21 cellular contexts compared by ENCODE assay signal in the genomic region with DNA sequence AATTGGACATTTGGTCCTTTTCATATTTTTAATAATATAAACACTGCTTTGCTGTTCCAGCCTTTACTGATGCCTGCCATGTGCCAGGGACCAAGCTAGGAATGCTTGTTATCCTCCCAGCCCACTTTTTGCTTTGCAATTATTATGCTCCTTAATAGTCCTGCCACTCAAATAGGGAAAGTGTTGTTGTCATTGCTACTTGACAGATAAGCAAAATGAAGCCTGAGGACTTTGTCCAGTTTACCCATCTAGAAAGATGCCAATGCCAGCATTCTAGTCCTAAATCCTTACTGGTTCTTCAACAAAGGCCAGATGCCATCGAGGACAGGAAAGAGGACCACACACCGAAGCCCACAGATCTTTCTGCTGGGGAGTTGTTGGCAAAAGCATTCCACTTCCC.
"Had no signal": no experiment of that assay in that cellular context is flagged by ENCODE, and none has a peak within 500 bp of the region (broad histone marks: within the 10 kb centered on the region; RNA-seq: fewer than 3 reads in every experiment).

No MANE protein-coding gene starts in this region.

- H3K27ac Mint-ChIP-seq: activated CD4-positive, alpha-beta memory T cell treated with anti-CD3 and anti-CD28 coated beads for 36 hours; activated naive CD4-positive, alpha-beta T cell treated with anti-CD3 and anti-CD28 coated beads for 36 hours; activated naive CD8-positive, alpha-beta T cell; T-helper 1 cell treated with Interleukin-12 subunit alpha and Interleukin-12 subunit beta and Interleukin-4 antibody, amounts not matched to agents 30 μg/mL and 1 μg/mL, for 36 hours had no signal

- H3K27ac ChIP-seq: brain microvascular endothelial cell, Peyer's patch, RWPE1 had no signal

- H3K27me3 Mint-ChIP-seq: activated CD4-positive, alpha-beta memory T cell treated with anti-CD3 and anti-CD28 coated beads for 36 hours; activated naive CD8-positive, alpha-beta T cell had no signal

- H3K36me3 ChIP-seq: brain microvascular endothelial cell, Peyer's patch had no signal

- H3K36me3 Mint-ChIP-seq: activated CD4-positive, alpha-beta memory T cell treated with anti-CD3 and anti-CD28 coated beads for 36 hours; activated naive CD8-positive, alpha-beta T cell had no signal

- H3K27me3 ChIP-seq: brain microvascular endothelial cell, Peyer's patch had no signal

- H3K4me1 ChIP-seq: Peyer's patch had no signal

- H3K4me1 Mint-ChIP-seq: activated CD4-positive, alpha-beta T cell treated with anti-CD3 and anti-CD28 coated beads, Interleukin-2, amount 10 ng/mL, durations not matched to agents 7 days and 5 days had no signal

- ATAC-seq: activated T-cell treated with anti-CD3 and anti-CD28 coated beads, Interleukin-2, amount 50 U/mL, for 4 hours; K562 had no signal

- H3K9me3 Mint-ChIP-seq: activated CD4-positive, alpha-beta memory T cell treated with anti-CD3 and anti-CD28 coated beads for 36 hours; activated CD4-positive, alpha-beta T cell treated with anti-CD3 and anti-CD28 coated beads, Interleukin-2, amount 10 ng/mL, durations not matched to agents 7 days and 5 days; activated naive CD4-positive, alpha-beta T cell treated with anti-CD3 and anti-CD28 coated beads for 36 hours; activated T-cell treated with anti-CD3 and anti-CD28 coated beads, Interleukin-2, amount 50 U/mL, for 4 hours; T-helper 1 cell treated with Interleukin-12 subunit alpha and Interleukin-12 subunit beta and Interleukin-4 antibody, amounts not matched to agents 30 μg/mL and 1 μg/mL, for 36 hours had no signal

- DNase-seq: activated CD4-positive, alpha-beta memory T cell treated with anti-CD3 and anti-CD28 coated beads for 36 hours; activated CD4-positive, alpha-beta T cell treated with anti-CD3 and anti-CD28 coated beads, Interleukin-2, amount 10 ng/mL, durations not matched to agents 7 days and 5 days; activated CD4-positive, CD25-positive, alpha-beta regulatory T cell; activated CD8-positive, alpha-beta memory T cell treated with anti-CD3 and anti-CD28 coated beads for 24 hours; activated effector memory CD4-positive, alpha-beta T cell treated with anti-CD3 and anti-CD28 coated beads, Interleukin-2, amount 50 U/mL, for 16 hours; activated naive CD4-positive, alpha-beta T cell treated with anti-CD3 and anti-CD28 coated beads for 36 hours; activated T-cell treated with anti-CD3 and anti-CD28 coated beads, Interleukin-2, amount 50 U/mL, for 4 hours; brain microvascular endothelial cell; Karpas-422; NCI-H1105 treated with DMSO at 0.1 percent for 48 hours; NCI-H146; NCI-H187 treated with DMSO at 0.1 percent for 48 hours; NCI-H2081 treated with DMSO at 0.1 percent for 48 hours; NCI-H524; Peyer's patch; SHP77 treated with DMSO at 0.1 percent for 48 hours; T-helper 9 cell had no signal

- H3K9me3 ChIP-seq: Peyer's patch had no signal

- H3K4me3 Mint-ChIP-seq: activated CD4-positive, alpha-beta memory T cell treated with anti-CD3 and anti-CD28 coated beads for 36 hours; activated CD4-positive, alpha-beta T cell treated with anti-CD3 and anti-CD28 coated beads, Interleukin-2, amount 10 ng/mL, durations not matched to agents 7 days and 5 days; activated naive CD4-positive, alpha-beta T cell treated with anti-CD3 and anti-CD28 coated beads for 36 hours; activated naive CD8-positive, alpha-beta T cell; activated T-cell treated with anti-CD3 and anti-CD28 coated beads, Interleukin-2, amount 50 U/mL, for 4 hours; T-helper 1 cell treated with Interleukin-12 subunit alpha and Interleukin-12 subunit beta and Interleukin-4 antibody, amounts not matched to agents 30 μg/mL and 1 μg/mL, for 36 hours had no signal

- H3K4me3 ChIP-seq: K562, Peyer's patch had no signal
